12 cellular contexts compared by ENCODE assay signal in the genomic region with DNA sequence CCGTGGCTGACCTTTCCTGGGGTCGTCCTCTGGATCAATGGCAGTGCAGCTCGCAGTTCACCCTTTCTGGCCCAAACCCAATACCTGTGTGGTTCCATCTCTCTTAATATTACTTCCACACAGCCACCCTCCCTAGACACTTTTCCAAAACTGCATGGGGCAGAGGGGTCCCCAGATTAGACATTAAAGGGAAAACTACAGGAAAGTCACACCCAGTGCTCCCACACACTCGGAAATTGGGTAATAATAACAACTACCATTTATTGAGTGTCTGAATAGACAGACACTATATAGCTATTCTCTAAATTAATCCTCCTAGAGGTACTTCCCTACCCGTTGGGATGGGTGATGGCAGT. TPM values are rescaled to one million over a fixed set of nuclear protein-coding genes. Genes with fewer than 3 reads are reported as not detected.
DNase-seq lines count a peak whose midpoint lies in the region; ATAC-seq and TF ChIP-seq lines count a peak whose summit lies in the region.
"Had no signal": no experiment of that assay in that cellular context is flagged by ENCODE, and none has a peak within 500 bp of the region (broad histone marks: within the 10 kb centered on the region; RNA-seq: fewer than 3 reads in every experiment).

No MANE protein-coding gene starts in this region.

- peaks cover 13% of the 10 kb centered on the region for H3K36me3 Mint-ChIP-seq in activated naive CD8-positive, alpha-beta T cell treated with anti-CD3 and anti-CD28 coated beads, Interleukin-2, amount 10 ng/mL, durations not matched to agents 7 days and 5 days
- no peaks in the 10 kb centered on the region for H3K36me3 Mint-ChIP-seq in nephron progenitor cell (ENCODE audit: low read depth)

- peaks cover 32% of the 10 kb centered on the region for H3K4me1 ChIP-seq in HUES48 (ENCODE audit: control insufficient read depth, insufficient read depth, low read length)
- peaks cover 19% of the 10 kb centered on the region for H3K4me1 ChIP-seq in ovary (ENCODE audit: insufficient read depth)

- H3K36me3 ChIP-seq in HUES48 (ENCODE audit: control insufficient read depth, insufficient read depth, low read length) = peaks cover 9% of the 10 kb centered on the region
- no peaks in the 10 kb centered on the region for H3K36me3 ChIP-seq in ovary
- H3K36me3 ChIP-seq: thoracic aorta, WERI-Rb-1 had no signal

- H3K27me3 Mint-ChIP-seq in activated naive CD8-positive, alpha-beta T cell treated with anti-CD3 and anti-CD28 coated beads, Interleukin-2, amount 10 ng/mL, durations not matched to agents 7 days and 5 days = no peaks in the 10 kb centered on the region
- H3K27me3 Mint-ChIP-seq in nephron progenitor cell (ENCODE audit: low read depth, poor library complexity) = no peaks in the 10 kb centered on the region

- H3K27ac Mint-ChIP-seq in activated naive CD8-positive, alpha-beta T cell treated with anti-CD3 and anti-CD28 coated beads, Interleukin-2, amount 10 ng/mL, durations not matched to agents 7 days and 5 days = peak overlapping the region; percentile 71
- H3K27ac Mint-ChIP-seq in nephron progenitor cell = no peak overlapping the region

- 0 out of 2 replicates have a peak overlapping the region, but pooled peaks have one; percentile 43 for H3K4me3 ChIP-seq in HUES48 (ENCODE audit: low read depth, low read length)
- H3K4me3 ChIP-seq in ovary = no peak overlapping the region

- H3K27me3 ChIP-seq in HUES48 (ENCODE audit: control insufficient read depth, insufficient read depth, low read length) (no peaks in the 10 kb centered on the region), ovary (no peaks in the 10 kb centered on the region)
- H3K27me3 ChIP-seq: brain microvascular endothelial cell had no signal

- TF ChIP-seq CTCF in nephron progenitor cell (IDR thresholded peaks at IDR 0.05) = no peak
- no peak for TF ChIP-seq CTCF in ovary (IDR thresholded peaks at IDR 0.05)

- in situ Hi-C loops in KBM-7 (cut with MboI; ENCODE audit: low pct_unique_long_range_greater_than_20kb, low sequenced_read_pairs) = no loop called here

- no peak overlapping the region for H3K9ac ChIP-seq in HUES48 (ENCODE audit: low read depth, low read length)

- TF ChIP-seq EP300 in ovary (IDR thresholded peaks at IDR 0.05) = no peak

- DNase-seq in CD1c-positive myeloid dendritic cell (ENCODE audit: extremely low spot score) (peak; percentile 49), nephron progenitor cell (no peak), ovary (no peak), KBM-7 (no peak), SW480 (ENCODE audit: low spot score) (no peak), globus pallidus (ENCODE audit: low spot score) (no peak)
- DNase-seq in activated naive CD8-positive, alpha-beta T cell treated with anti-CD3 and anti-CD28 coated beads, Interleukin-2, amount 10 ng/mL, durations not matched to agents 7 days and 5 days = no peak

- POLR2A ChIA-PET in activated naive CD8-positive, alpha-beta T cell treated with anti-CD3 and anti-CD28 coated beads, Interleukin-2, amount 10 ng/mL, durations not matched to agents 7 days and 5 days (lab: Charles Lee) = interaction anchor here (1.0 to 9.9 kb wide), 8 partner anchors 12 to 73 kb away, joined by 4 to 202 read pairs (median 52); a partner anchor contains a TSS

- no peaks in the 10 kb centered on the region for H3K9me3 Mint-ChIP-seq in activated naive CD8-positive, alpha-beta T cell treated with anti-CD3 and anti-CD28 coated beads, Interleukin-2, amount 10 ng/mL, durations not matched to agents 7 days and 5 days
- no peaks in the 10 kb centered on the region for H3K9me3 Mint-ChIP-seq in nephron progenitor cell

- H3K4me1 Mint-ChIP-seq in activated naive CD8-positive, alpha-beta T cell treated with anti-CD3 and anti-CD28 coated beads, Interleukin-2, amount 10 ng/mL, durations not matched to agents 7 days and 5 days = peaks cover 34% of the 10 kb centered on the region
- peaks cover 63% of the 10 kb centered on the region for H3K4me1 Mint-ChIP-seq in nephron progenitor cell

- ATAC-seq in activated naive CD8-positive, alpha-beta T cell treated with anti-CD3 and anti-CD28 coated beads, Interleukin-2, amount 10 ng/mL, durations not matched to agents 7 days and 5 days (ENCODE audit: low read depth) = no peak

- H3K27ac ChIP-seq in HUES48 (ENCODE audit: low read depth, low read length) (no peak overlapping the region), ovary (peak overlapping the region in 1 of 2 donors; percentile 13)

- peak overlapping the region; percentile 84 for H3K4me3 Mint-ChIP-seq in activated naive CD8-positive, alpha-beta T cell treated with anti-CD3 and anti-CD28 coated beads, Interleukin-2, amount 10 ng/mL, durations not matched to agents 7 days and 5 days
- peak overlapping the region; percentile 88 for H3K4me3 Mint-ChIP-seq in nephron progenitor cell

- WGBS in ovary, 3 donors = 10 to 11% (median 10%) methylated on average over 5 of the region's 5 CpGs

- no peaks in the 10 kb centered on the region for H3K9me3 ChIP-seq in HUES48 (ENCODE audit: control insufficient read depth, insufficient read depth, low read length)
- H3K9me3 ChIP-seq in ovary = no peaks in the 10 kb centered on the region
- H3K9me3 ChIP-seq: thoracic aorta had no signal

- intact Hi-C loops in ovary (cut with DNase I) = loop anchor here in 1 of 4 donors (1.0 kb wide), 1 partner anchor 38 kb away; no protein-coding TSS in a partner anchor

- no peak for TF ChIP-seq POLR2A in ovary (IDR thresholded peaks at IDR 0.05)

RNA-seq across cellular contexts. Expression of a gene that starts 0.6 kb away (rescaled TPM):
- 10 to 100 TPM; 89.0 to 94.7 TPM for total RNA-seq in activated naive CD8-positive, alpha-beta T cell treated with anti-CD3 and anti-CD28 coated beads, Interleukin-2, amount 10 ng/mL, durations not matched to agents 7 days and 5 days
- total RNA-seq in ovary = 10 to 100 TPM; 25.0 to 78.0 (median 44.7) TPM
- polyA plus RNA-seq in ovary = 10 to 100 TPM; 34.7 to 49.2 TPM

RNA-seq across cellular contexts. Expression of a gene that starts 25.5 kb away (rescaled TPM):
- total RNA-seq in activated naive CD8-positive, alpha-beta T cell treated with anti-CD3 and anti-CD28 coated beads, Interleukin-2, amount 10 ng/mL, durations not matched to agents 7 days and 5 days = 1,000 to 10,000 TPM; 4,069 to 4,265 TPM
- over 10,000 TPM in 5 of 7 donors, under 1 TPM in 2; under 0.01 to 29,369 (median 16,575) TPM for total RNA-seq in ovary
- polyA plus RNA-seq in ovary = not detected
- polyA plus RNA-seq: lung had no signal

RNA-seq across cellular contexts. Expression of a gene that starts 26.9 kb away (rescaled TPM):
- 1,000 to 10,000 TPM; 1,307 to 1,401 TPM for total RNA-seq in activated naive CD8-positive, alpha-beta T cell treated with anti-CD3 and anti-CD28 coated beads, Interleukin-2, amount 10 ng/mL, durations not matched to agents 7 days and 5 days
- 1,000 to 10,000 TPM in 5 of 7 donors, under 1 TPM in 2; under 0.01 to 4,499 (median 2,193) TPM for total RNA-seq in ovary
- polyA plus RNA-seq in ovary = not detected
- total RNA-seq: thoracic aorta had no signal
- polyA plus RNA-seq: lung had no signal

RNA-seq across cellular contexts. Expression of a gene that starts 36.0 kb away (rescaled TPM):
- 1 to 10 TPM; 1.7 to 2.6 TPM for total RNA-seq in activated naive CD8-positive, alpha-beta T cell treated with anti-CD3 and anti-CD28 coated beads, Interleukin-2, amount 10 ng/mL, durations not matched to agents 7 days and 5 days
- 1 to 10 TPM in 5 of 7 donors, under 1 TPM in 2; 0.87 to 4.6 (median 1.4) TPM for total RNA-seq in ovary
- polyA plus RNA-seq in ovary = 1 to 10 TPM; 2.0 to 2.8 TPM
